Comparison of ENCODE assay signal across 14 cellular contexts in genomic region chr6:55668625-55669024, GRCh38.
A peak's percentile ranks its signal among the peaks of the same experiment; 100 is the strongest.
DNase-seq lines count a peak whose midpoint lies in the region; ATAC-seq and TF ChIP-seq lines count a peak whose summit lies in the region.
"Had no signal": no experiment of that assay in that cellular context is flagged by ENCODE, and none has a peak within 500 bp of the region (broad histone marks: within the 10 kb centered on the region; RNA-seq: fewer than 3 reads in every experiment).

No MANE protein-coding gene starts in this region.

- peak; percentile 79 for ATAC-seq in left ventricle myocardium superior
- ATAC-seq: K562 had no signal

- no peaks in the 10 kb centered on the region for H3K27me3 ChIP-seq in colonic mucosa
- H3K27me3 ChIP-seq in skeletal muscle satellite cell (ENCODE audit: control insufficient read depth, insufficient read depth, low read length), result no peaks in the 10 kb centered on the region

- no peaks in the 10 kb centered on the region for H3K27me3 Mint-ChIP-seq in activated CD4-positive, alpha-beta T cell treated with anti-CD3 and anti-CD28 coated beads, Interleukin-2, amount 10 ng/mL, durations not matched to agents 24 days and 14 days
- no peaks in the 10 kb centered on the region for H3K27me3 Mint-ChIP-seq in activated naive CD4-positive, alpha-beta T cell treated with anti-CD3 and anti-CD28 coated beads for 36 hours (ENCODE audit: low read depth)
- H3K27me3 Mint-ChIP-seq: B cell had no signal

- peak overlapping the region; percentile 13 for H3K27ac ChIP-seq in colonic mucosa

- no peaks in the 10 kb centered on the region for H3K4me1 ChIP-seq in colonic mucosa
- H3K4me1 ChIP-seq in skeletal muscle satellite cell (ENCODE audit: control insufficient read depth, insufficient read depth, low read length), result peaks cover 6% of the 10 kb centered on the region

- H3K36me3 Mint-ChIP-seq in activated CD4-positive, alpha-beta T cell treated with anti-CD3 and anti-CD28 coated beads, Interleukin-2, amount 10 ng/mL, durations not matched to agents 24 days and 14 days (ENCODE audit: low read depth), result no peaks in the 10 kb centered on the region
- no peaks in the 10 kb centered on the region for H3K36me3 Mint-ChIP-seq in activated naive CD4-positive, alpha-beta T cell treated with anti-CD3 and anti-CD28 coated beads for 36 hours (ENCODE audit: low read depth)
- H3K36me3 Mint-ChIP-seq: immature natural killer cell had no signal

- no peaks in the 10 kb centered on the region for H3K4me1 Mint-ChIP-seq in activated CD4-positive, alpha-beta T cell treated with anti-CD3 and anti-CD28 coated beads, Interleukin-2, amount 10 ng/mL, durations not matched to agents 24 days and 14 days
- H3K4me1 Mint-ChIP-seq in activated naive CD4-positive, alpha-beta T cell treated with anti-CD3 and anti-CD28 coated beads for 36 hours (ENCODE audit: low read depth), result no peaks in the 10 kb centered on the region
- H3K4me1 Mint-ChIP-seq: B cell, immature natural killer cell had no signal

- H3K9me3 ChIP-seq in colonic mucosa (no peaks in the 10 kb centered on the region), skeletal muscle satellite cell (replicated peaks; ENCODE audit: low read length) (no peaks in the 10 kb centered on the region)

- no peak overlapping the region for H3K27ac Mint-ChIP-seq in activated CD4-positive, alpha-beta T cell treated with anti-CD3 and anti-CD28 coated beads, Interleukin-2, amount 10 ng/mL, durations not matched to agents 24 days and 14 days
- H3K27ac Mint-ChIP-seq in activated naive CD4-positive, alpha-beta T cell treated with anti-CD3 and anti-CD28 coated beads for 36 hours, result no peak overlapping the region
- H3K27ac Mint-ChIP-seq: B cell, immature natural killer cell had no signal

- TF ChIP-seq CTCF in colonic mucosa (IDR thresholded peaks at IDR 0.05), result no peak

- H3K4me2 ChIP-seq in skeletal muscle satellite cell (ENCODE audit: low read length), result peak overlapping the region; percentile 36

- intact Hi-C loops in colonic mucosa (cut with DNase I) (no loop called here), left ventricle myocardium superior (cut with micrococcal nuclease) (no loop called here)
- intact Hi-C loops in activated CD4-positive, alpha-beta T cell treated with anti-CD3 and anti-CD28 coated beads, Interleukin-2, amount 10 ng/mL, durations not matched to agents 24 days and 14 days (cut with micrococcal nuclease), result no loop called here
- intact Hi-C loops in activated naive CD4-positive, alpha-beta T cell treated with anti-CD3 and anti-CD28 coated beads for 36 hours (cut with micrococcal nuclease), result no loop called here

- DNase-seq in LHCN-M2 (ENCODE audit: low read depth) (peak; percentile 8), colonic mucosa (no peak), left ventricle myocardium superior (peak; percentile 21), LoVo (ENCODE audit: low spot score) (no peak), MV-4-11 (lab: John Stamatoyannopoulos, UW) (no peak)
- DNase-seq in activated CD4-positive, alpha-beta T cell treated with anti-CD3 and anti-CD28 coated beads, Interleukin-2, amount 10 ng/mL, durations not matched to agents 24 days and 14 days, result no peak
- no peak for DNase-seq in activated naive CD4-positive, alpha-beta T cell treated with anti-CD3 and anti-CD28 coated beads for 36 hours
- DNase-seq: activated CD8-positive, alpha-beta memory T cell treated with anti-CD3 and anti-CD28 coated beads for 24 hours; activated gamma-delta T cell; immature natural killer cell; NCI-H2029 had no signal

- H3K4me3 Mint-ChIP-seq in activated CD4-positive, alpha-beta T cell treated with anti-CD3 and anti-CD28 coated beads, Interleukin-2, amount 10 ng/mL, durations not matched to agents 24 days and 14 days, result no peak overlapping the region
- H3K4me3 Mint-ChIP-seq in activated naive CD4-positive, alpha-beta T cell treated with anti-CD3 and anti-CD28 coated beads for 36 hours, result no peak overlapping the region
- H3K4me3 Mint-ChIP-seq: B cell, immature natural killer cell had no signal

- H3K9me3 Mint-ChIP-seq in activated CD4-positive, alpha-beta T cell treated with anti-CD3 and anti-CD28 coated beads, Interleukin-2, amount 10 ng/mL, durations not matched to agents 24 days and 14 days, result no peaks in the 10 kb centered on the region
- no peaks in the 10 kb centered on the region for H3K9me3 Mint-ChIP-seq in activated naive CD4-positive, alpha-beta T cell treated with anti-CD3 and anti-CD28 coated beads for 36 hours

- CTCF ChIA-PET in activated naive CD4-positive, alpha-beta T cell treated with anti-CD3 and anti-CD28 coated beads for 36 hours (lab: Charles Lee), result no interaction called here

- H3K9ac ChIP-seq in colonic mucosa (ENCODE audit: low read depth in 2 of 2, low read length in 2 of 2) (no peak overlapping the region), skeletal muscle satellite cell (ENCODE audit: low read depth, low read length) (no peak overlapping the region)

- no peaks in the 10 kb centered on the region for H3K36me3 ChIP-seq in colonic mucosa
- no peaks in the 10 kb centered on the region for H3K36me3 ChIP-seq in skeletal muscle satellite cell (ENCODE audit: insufficient read depth, low read length)

- H3K4me3 ChIP-seq in colonic mucosa (no peak overlapping the region), skeletal muscle satellite cell (ENCODE audit: low read length) (no peak overlapping the region)
- H3K4me3 ChIP-seq: K562 had no signal

Comparison
In these comparisons a context has a peak if more than half of its experiments do, and no peak if none do; other contexts are left out.
1. DNase-seq: peak in LHCN-M2 (single experiment) and left ventricle myocardium superior (single experiment); none in colonic mucosa (single experiment), activated CD4-positive, alpha-beta T cell treated with anti-CD3 and anti-CD28 coated beads, Interleukin-2, amount 10 ng/mL, durations not matched to agents 24 days and 14 days (single experiment), LoVo (single experiment), MV-4-11 (single experiment) and activated naive CD4-positive, alpha-beta T cell treated with anti-CD3 and anti-CD28 coated beads for 36 hours (single experiment).